Comparison of ENCODE assay signal across 8 cellular contexts in the genomic region with DNA sequence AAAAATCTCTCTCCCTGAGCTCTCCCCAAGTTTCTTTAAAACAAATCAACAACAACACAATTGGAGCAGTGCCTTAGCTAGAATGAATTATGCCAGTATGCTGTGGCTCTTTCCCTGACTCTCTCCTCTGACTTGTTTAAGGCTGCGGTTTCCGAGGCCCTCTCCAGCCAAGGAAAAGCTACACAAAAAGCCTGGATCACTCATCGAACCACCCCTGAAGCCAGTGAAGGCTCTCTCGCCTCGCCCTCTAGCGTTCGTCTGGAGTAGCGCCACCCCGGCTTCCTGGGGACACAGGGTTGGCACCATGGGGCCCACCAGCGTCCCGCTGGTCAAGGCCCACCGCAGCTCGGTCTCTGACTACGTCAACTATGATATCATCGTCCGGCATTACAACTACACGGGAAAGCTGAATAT. TPM values are rescaled to one million over a fixed set of nuclear protein-coding genes. Genes with fewer than 3 reads are reported as not detected.
DNase-seq lines count a peak whose midpoint lies in the region; ATAC-seq and TF ChIP-seq lines count a peak whose summit lies in the region.

No MANE protein-coding gene starts in this region.

- CTCF ChIA-PET in Panc1 (lab: Charles Lee): interaction anchor here (0.7 kb wide), 2 partner anchors 59 to 806 kb away, joined by 3 to 4 read pairs; no protein-coding TSS in a partner anchor

- peak overlapping the region; percentile 97 for H3K4me3 Mint-ChIP-seq in activated T-helper 1 cell treated with anti-CD3 and anti-CD28 coated beads, Interleukin-12 subunit alpha, Interleukin-12 subunit beta, Interleukin-2, Interleukin-4 antibody, amounts not matched to agents 30 ng/mL and 10 ng/mL and 1 ng/mL, durations not matched to agents 14 hours and 24 hours and 36 hours
- peak overlapping the region; percentile 92 for H3K4me3 Mint-ChIP-seq in natural killer cell treated with Interleukin-12 subunit alpha and Interleukin-12 subunit beta and Interleukin-15 and Interleukin-18, amount 100 ng/mL, for 72 hours
- H3K4me3 Mint-ChIP-seq in stimulated activated effector memory CD8-positive, alpha-beta T cell treated with anti-CD3 and anti-CD28 coated beads, Interleukin-12 subunit alpha, Interleukin-12 subunit beta, amount 100 ng/mL, for 72 hours: peak overlapping the region; percentile 97

- H3K9me3 ChIP-seq in Panc1 (ENCODE audit: control insufficient read depth, insufficient read depth, low read depth, low read length): no peaks in the 10 kb centered on the region

- H3K36me3 Mint-ChIP-seq in activated T-helper 1 cell treated with anti-CD3 and anti-CD28 coated beads, Interleukin-12 subunit alpha, Interleukin-12 subunit beta, Interleukin-2, Interleukin-4 antibody, amounts not matched to agents 30 ng/mL and 10 ng/mL and 1 ng/mL, durations not matched to agents 14 hours and 24 hours and 36 hours (ENCODE audit: low read depth): peaks cover 38% of the 10 kb centered on the region
- H3K36me3 Mint-ChIP-seq in natural killer cell treated with Interleukin-12 subunit alpha and Interleukin-12 subunit beta and Interleukin-15 and Interleukin-18, amount 100 ng/mL, for 72 hours: peaks cover 27% of the 10 kb centered on the region
- peaks cover 88% of the 10 kb centered on the region for H3K36me3 Mint-ChIP-seq in stimulated activated effector memory CD8-positive, alpha-beta T cell treated with anti-CD3 and anti-CD28 coated beads, Interleukin-12 subunit alpha, Interleukin-12 subunit beta, amount 100 ng/mL, for 72 hours

- H3K9me3 Mint-ChIP-seq in activated T-helper 1 cell treated with anti-CD3 and anti-CD28 coated beads, Interleukin-12 subunit alpha, Interleukin-12 subunit beta, Interleukin-2, Interleukin-4 antibody, amounts not matched to agents 30 ng/mL and 10 ng/mL and 1 ng/mL, durations not matched to agents 14 hours and 24 hours and 36 hours: no peaks in the 10 kb centered on the region
- no peaks in the 10 kb centered on the region for H3K9me3 Mint-ChIP-seq in natural killer cell treated with Interleukin-12 subunit alpha and Interleukin-12 subunit beta and Interleukin-15 and Interleukin-18, amount 100 ng/mL, for 72 hours
- no peaks in the 10 kb centered on the region for H3K9me3 Mint-ChIP-seq in stimulated activated effector memory CD8-positive, alpha-beta T cell treated with anti-CD3 and anti-CD28 coated beads, Interleukin-12 subunit alpha, Interleukin-12 subunit beta, amount 100 ng/mL, for 72 hours

- peaks cover 5% of the 10 kb centered on the region for H3K27me3 ChIP-seq in Panc1 (ENCODE audit: control insufficient read depth, insufficient read depth, low read length)

- TF ChIP-seq CTCF in 22Rv1 (IDR thresholded peaks at IDR 0.05): peak; percentile 96
- TF ChIP-seq CTCF in GM12875 (IDR thresholded peaks at IDR 0.05; ENCODE audit: borderline replicate concordance, insufficient read depth, low read depth, low read length): peak; percentile 97
- TF ChIP-seq CTCF in Panc1 (IDR thresholded peaks at IDR 0.05): peak; percentile 91
- TF ChIP-seq CTCF in fibroblast of mammary gland (conservative IDR thresholded peaks at IDR 0.05; ENCODE audit: control insufficient read depth, insufficient read depth, low read depth, low read length): peak; percentile 94

- DNase-seq in Panc1 (ENCODE audit: low read depth, low spot score): peak; percentile 52
- peak; percentile 79 for DNase-seq in activated T-helper 1 cell treated with anti-CD3 and anti-CD28 coated beads, Interleukin-12 subunit alpha, Interleukin-12 subunit beta, Interleukin-2, Interleukin-4 antibody, amounts not matched to agents 30 ng/mL and 10 ng/mL and 1 ng/mL, durations not matched to agents 14 hours and 24 hours and 36 hours (ENCODE audit: low spot score)
- DNase-seq in fibroblast of mammary gland (ENCODE audit: low read depth): peak; percentile 93
- peak; percentile 92 for DNase-seq in natural killer cell treated with Interleukin-12 subunit alpha and Interleukin-12 subunit beta and Interleukin-15 and Interleukin-18, amount 100 ng/mL, for 72 hours (ENCODE audit: low spot score)
- peak; percentile 95 to 99 for DNase-seq in stimulated activated effector memory CD8-positive, alpha-beta T cell treated with anti-CD3 and anti-CD28 coated beads, Interleukin-12 subunit alpha, Interleukin-12 subunit beta, amount 100 ng/mL, for 72 hours (ENCODE audit: low spot score in 2 of 2)

- no peaks in the 10 kb centered on the region for H3K4me1 ChIP-seq in Panc1 (ENCODE audit: control insufficient read depth, insufficient read depth, low read length)

- peaks cover 77% of the 10 kb centered on the region for H3K4me1 Mint-ChIP-seq in activated T-helper 1 cell treated with anti-CD3 and anti-CD28 coated beads, Interleukin-12 subunit alpha, Interleukin-12 subunit beta, Interleukin-2, Interleukin-4 antibody, amounts not matched to agents 30 ng/mL and 10 ng/mL and 1 ng/mL, durations not matched to agents 14 hours and 24 hours and 36 hours (ENCODE audit: low read depth)
- H3K4me1 Mint-ChIP-seq in natural killer cell treated with Interleukin-12 subunit alpha and Interleukin-12 subunit beta and Interleukin-15 and Interleukin-18, amount 100 ng/mL, for 72 hours (ENCODE audit: low read depth in 2 of 2): peaks cover 64 to 67% of the 10 kb centered on the region in 2 donors
- peaks cover 61% of the 10 kb centered on the region for H3K4me1 Mint-ChIP-seq in stimulated activated effector memory CD8-positive, alpha-beta T cell treated with anti-CD3 and anti-CD28 coated beads, Interleukin-12 subunit alpha, Interleukin-12 subunit beta, amount 100 ng/mL, for 72 hours

- POLR2A ChIA-PET in Panc1 (lab: Charles Lee): interaction anchor here (0.7 kb wide), 1 partner anchor 124 kb away, joined by 5 read pairs; no protein-coding TSS in a partner anchor

- intact Hi-C loops in Panc1 (cut with micrococcal nuclease; ENCODE audit: unreplicated experiment): loop anchor here (2.0 kb wide), 1 partner anchor 318 kb away; no protein-coding TSS in a partner anchor
- intact Hi-C loops in activated T-helper 1 cell treated with anti-CD3 and anti-CD28 coated beads, Interleukin-12 subunit alpha, Interleukin-12 subunit beta, Interleukin-2, Interleukin-4 antibody, amounts not matched to agents 30 ng/mL and 10 ng/mL and 1 ng/mL, durations not matched to agents 14 hours and 24 hours and 36 hours (cut with micrococcal nuclease): loop anchor here (1.0 to 5.0 kb wide), 10 partner anchors 16 to 796 kb away; partner anchors contain the start of gene DPH5

- ATAC-seq in HG03571 (IDR thresholded peaks at IDR 0.05; ENCODE audit: unreplicated experiment) (peak; percentile 24), Panc1 (peak; percentile 86)
- ATAC-seq in natural killer cell treated with Interleukin-12 subunit alpha and Interleukin-12 subunit beta and Interleukin-15 and Interleukin-18, amount 100 ng/mL, for 72 hours: peak; percentile 76 to 82
- peak; percentile 63 for ATAC-seq in stimulated activated effector memory CD8-positive, alpha-beta T cell treated with anti-CD3 and anti-CD28 coated beads, Interleukin-12 subunit alpha, Interleukin-12 subunit beta, amount 100 ng/mL, for 72 hours

- in situ Hi-C loops in Panc1 (cut with HindIII; ENCODE audit: low pct_unique_long_range_greater_than_20kb, low sequenced_read_pairs): no loop called here

- H3K4me3 ChIP-seq in GM12875 (ENCODE audit: low read depth, low read length) (peak overlapping the region; percentile 87), Panc1 (ENCODE audit: low read depth in 2 of 2, low read length in 2 of 2) (no peak overlapping the region), fibroblast of mammary gland (ENCODE audit: control insufficient read depth, low read depth, low read length) (peak overlapping the region; percentile 38)

- H3K27me3 Mint-ChIP-seq in activated T-helper 1 cell treated with anti-CD3 and anti-CD28 coated beads, Interleukin-12 subunit alpha, Interleukin-12 subunit beta, Interleukin-2, Interleukin-4 antibody, amounts not matched to agents 30 ng/mL and 10 ng/mL and 1 ng/mL, durations not matched to agents 14 hours and 24 hours and 36 hours (ENCODE audit: insufficient read depth): no peaks in the 10 kb centered on the region
- H3K27me3 Mint-ChIP-seq in natural killer cell treated with Interleukin-12 subunit alpha and Interleukin-12 subunit beta and Interleukin-15 and Interleukin-18, amount 100 ng/mL, for 72 hours: no peaks in the 10 kb centered on the region

- peak overlapping the region; percentile 95 for H3K27ac Mint-ChIP-seq in activated T-helper 1 cell treated with anti-CD3 and anti-CD28 coated beads, Interleukin-12 subunit alpha, Interleukin-12 subunit beta, Interleukin-2, Interleukin-4 antibody, amounts not matched to agents 30 ng/mL and 10 ng/mL and 1 ng/mL, durations not matched to agents 14 hours and 24 hours and 36 hours
- peak overlapping the region; percentile 85 to 94 for H3K27ac Mint-ChIP-seq in natural killer cell treated with Interleukin-12 subunit alpha and Interleukin-12 subunit beta and Interleukin-15 and Interleukin-18, amount 100 ng/mL, for 72 hours
- H3K27ac Mint-ChIP-seq in stimulated activated effector memory CD8-positive, alpha-beta T cell treated with anti-CD3 and anti-CD28 coated beads, Interleukin-12 subunit alpha, Interleukin-12 subunit beta, amount 100 ng/mL, for 72 hours: peak overlapping the region; percentile 98

- no TSS peak for BruUV-seq in Panc1 (replicated peaks; lab: Mats Ljungman, UMichigan)

- no peaks in the 10 kb centered on the region for H3K36me3 ChIP-seq in Panc1 (ENCODE audit: control insufficient read depth, insufficient read depth, low read length)

- no peak overlapping the region for H3K27ac ChIP-seq in 22Rv1
- H3K27ac ChIP-seq in Panc1 (ENCODE audit: low read length): no peak overlapping the region

RNA-seq across cellular contexts. Expression of gene S1PR1, which starts 1.9 kb away (rescaled TPM):
- 0.41 TPM for total RNA-seq in Panc1 (2021; ENCODE audit: unreplicated experiment)
- not detected for polyA plus RNA-seq in Panc1 (2012; ENCODE audit: insufficient read length)
- total RNA-seq in activated T-helper 1 cell treated with anti-CD3 and anti-CD28 coated beads, Interleukin-12 subunit alpha, Interleukin-12 subunit beta, Interleukin-2, Interleukin-4 antibody, amounts not matched to agents 30 ng/mL and 10 ng/mL and 1 ng/mL, durations not matched to agents 14 hours and 24 hours and 36 hours: 42.5 and 42.9 TPM in 2 replicates
- 10 to 100 TPM; 11.8 to 49.3 TPM for total RNA-seq in natural killer cell treated with Interleukin-12 subunit alpha and Interleukin-12 subunit beta and Interleukin-15 and Interleukin-18, amount 100 ng/mL, for 72 hours

Comparison
In these comparisons a context has a peak if more than half of its experiments do, and no peak if none do; other contexts are left out.
1. H3K4me3 ChIP-seq: peak in GM12875 (single experiment) and fibroblast of mammary gland (single experiment); none in Panc1 (0 of 2).
2. ATAC-seq: peak in every context shown above with its lines; median percentile 86 in Panc1; 79 in natural killer cell treated with Interleukin-12 subunit alpha and Interleukin-12 subunit beta and Interleukin-15 and Interleukin-18, amount 100 ng/mL, for 72 hours; 63 in stimulated activated effector memory CD8-positive, alpha-beta T cell treated with anti-CD3 and anti-CD28 coated beads, Interleukin-12 subunit alpha, Interleukin-12 subunit beta, amount 100 ng/mL, for 72 hours; 24 in HG03571.
3. Peak in every context shown above with its lines, with median percentiles within 50 percentile points of each other: CTCF ChIP-seq, DNase-seq, H3K27ac Mint-ChIP-seq and H3K4me3 Mint-ChIP-seq.